ENCODE assay signal across 36 cellular contexts in genomic region chr3:166783206-166783605, GRCh38.
"Had no signal": no experiment of that assay in that cellular context is flagged by ENCODE, and none has a peak within 500 bp of the region (broad histone marks: within the 10 kb centered on the region; RNA-seq: fewer than 3 reads in every experiment).

No MANE protein-coding gene starts in this region.

- H3K4me1 Mint-ChIP-seq: activated B cell treated with CpG ODN at 0.5 μM for 24 hours; activated CD8-positive, alpha-beta memory T cell treated with anti-CD3 and anti-CD28 coated beads, Interleukin-2, amount 10 ng/mL, durations not matched to agents 7 days and 5 days; activated naive CD4-positive, alpha-beta T cell treated with anti-CD3 and anti-CD28 coated beads, Interleukin-2, amount 50 U/mL, for 24 hours; activated naive CD8-positive, alpha-beta T cell treated with anti-CD3 and anti-CD28 coated beads for 36 hours; activated naive CD8-positive, alpha-beta T cell treated with anti-CD3 and anti-CD28 coated beads, Interleukin-2, amount 50 U/mL, for 24 hours; central memory CD8-positive, alpha-beta T cell; T-helper 17 cell had no signal

- H3K4me3 ChIP-seq: adrenal gland, coronary artery, dorsolateral prefrontal cortex, esophagus muscularis mucosa, gastroesophageal sphincter had no signal

- H3K27ac ChIP-seq: adrenal gland, brain microvascular endothelial cell, coronary artery, dorsolateral prefrontal cortex, esophagus muscularis mucosa, foreskin keratinocyte, gastroesophageal sphincter, WERI-Rb-1 had no signal

- H3K27ac Mint-ChIP-seq: activated B cell treated with CpG ODN at 0.5 μM for 24 hours; activated CD4-positive, alpha-beta memory T cell treated with anti-CD3 and anti-CD28 coated beads for 36 hours; activated CD8-positive, alpha-beta memory T cell treated with anti-CD3 and anti-CD28 coated beads, Interleukin-2, amount 10 ng/mL, durations not matched to agents 7 days and 5 days; activated CD8-positive, alpha-beta T cell treated with anti-CD3 and anti-CD28 coated beads, Interleukin-2, amount 10 ng/mL, durations not matched to agents 7 days and 5 days; activated naive CD4-positive, alpha-beta T cell treated with anti-CD3 and anti-CD28 coated beads for 36 hours; activated naive CD4-positive, alpha-beta T cell treated with anti-CD3 and anti-CD28 coated beads, Interleukin-2, amount 50 U/mL, for 24 hours; activated naive CD8-positive, alpha-beta T cell treated with anti-CD3 and anti-CD28 coated beads for 36 hours; activated naive CD8-positive, alpha-beta T cell treated with anti-CD3 and anti-CD28 coated beads, Interleukin-2, amount 50 U/mL, for 24 hours; activated T-helper 1 cell treated with anti-CD3 and anti-CD28 coated beads, Interleukin-12 subunit alpha, Interleukin-12 subunit beta, Interleukin-2, Interleukin-4 antibody, amounts not matched to agents 30 ng/mL and 10 ng/mL and 1 ng/mL, durations not matched to agents 14 hours and 24 hours and 36 hours; activated T-helper 2 cell treated with anti-CD3 and anti-CD28 coated beads, Interferon-gamma antibody, Interleukin-2, Interleukin-4, amounts not matched to agents 10 μg/mL and 5 μg/mL and 100 μg/mL, durations not matched to agents 14 hours and 24 hours and 36 hours; dendritic cell treated with granulocyte-macrophage colony-stimulating factor and Interleukin-4, amounts not matched to agents 40 ng/mL and 50 ng/mL, for 4 days; endodermal cell; T-helper 17 cell; T-helper 2 cell treated with Interferon-gamma antibody and Interleukin-4, amounts not matched to agents 5 μg/mL and 100 μg/mL, for 36 hours had no signal

- H3K4me1 ChIP-seq: adrenal gland, esophagus muscularis mucosa, foreskin keratinocyte, gastroesophageal sphincter had no signal

- H3K27me3 ChIP-seq: adrenal gland, brain microvascular endothelial cell, dorsolateral prefrontal cortex, esophagus muscularis mucosa, foreskin keratinocyte, gastroesophageal sphincter had no signal

- H3K27me3 Mint-ChIP-seq: activated B cell treated with CpG ODN at 0.5 μM for 24 hours; activated CD4-positive, alpha-beta memory T cell treated with anti-CD3 and anti-CD28 coated beads for 36 hours; activated CD8-positive, alpha-beta memory T cell treated with anti-CD3 and anti-CD28 coated beads, Interleukin-2, amount 10 ng/mL, durations not matched to agents 7 days and 5 days; activated naive CD4-positive, alpha-beta T cell treated with anti-CD3 and anti-CD28 coated beads, Interleukin-2, amount 50 U/mL, for 24 hours; activated naive CD8-positive, alpha-beta T cell treated with anti-CD3 and anti-CD28 coated beads for 36 hours; activated naive CD8-positive, alpha-beta T cell treated with anti-CD3 and anti-CD28 coated beads, Interleukin-2, amount 50 U/mL, for 24 hours; central memory CD8-positive, alpha-beta T cell; dendritic cell treated with granulocyte-macrophage colony-stimulating factor and Interleukin-4, amounts not matched to agents 40 ng/mL and 50 ng/mL, for 4 days; T-helper 17 cell had no signal

- H3K36me3 ChIP-seq: adrenal gland, brain microvascular endothelial cell, esophagus muscularis mucosa, gastroesophageal sphincter, WERI-Rb-1 had no signal

- DNase-seq: activated B cell treated with CpG ODN at 0.5 μM for 24 hours; activated CD4-positive, alpha-beta memory T cell treated with anti-CD3 and anti-CD28 coated beads for 36 hours; activated CD4-positive, alpha-beta T cell treated with anti-CD3 and anti-CD28 coated beads for 48 hours; activated CD4-positive, alpha-beta T cell treated with anti-CD3 and anti-CD28 coated beads, Interleukin-2, amount 50 U/mL, for 1 hour; activated CD8-positive, alpha-beta memory T cell treated with anti-CD3 and anti-CD28 coated beads, Interleukin-2, amount 10 ng/mL, durations not matched to agents 7 days and 5 days; activated CD8-positive, alpha-beta memory T cell treated with anti-CD3 and anti-CD28 coated beads, Interleukin-2, amount 50 U/mL, for 4 hours; activated CD8-positive, alpha-beta T cell treated with anti-CD3 and anti-CD28 coated beads, Interleukin-2, amount 10 ng/mL, durations not matched to agents 7 days and 5 days; activated effector memory CD4-positive, alpha-beta T cell treated with anti-CD3 and anti-CD28 coated beads, Interleukin-2, amount 50 U/mL, for 16 hours; activated naive CD4-positive, alpha-beta T cell treated with anti-CD3 and anti-CD28 coated beads for 36 hours; activated naive CD8-positive, alpha-beta T cell treated with anti-CD3 and anti-CD28 coated beads for 36 hours; activated naive CD8-positive, alpha-beta T cell treated with anti-CD3 and anti-CD28 coated beads, Interleukin-2, amount 50 U/mL, for 24 hours; activated T-cell treated with anti-CD3 and anti-CD28 coated beads, Interleukin-2, amount 50 U/mL, for 1 hour; activated T-cell treated with anti-CD3 and anti-CD28 coated beads, Interleukin-2, amount 50 U/mL, for 48 hours; adrenal gland; amygdala; aorta; brain microvascular endothelial cell; dorsolateral prefrontal cortex; effector memory CD4-positive, alpha-beta T cell; endodermal cell; erythroblast; foreskin keratinocyte; T-helper 1 cell; T-helper 17 cell; T1000; WERI-Rb-1 had no signal

- H3K9me3 Mint-ChIP-seq: endodermal cell had no signal

- H3K9me3 ChIP-seq: adrenal gland, esophagus muscularis mucosa, gastroesophageal sphincter had no signal

- ATAC-seq: activated CD4-positive, CD25-positive, alpha-beta regulatory T cell treated with anti-CD3 and anti-CD28 coated beads, Interleukin-2, amount 50 U/mL, for 24 hours; activated CD8-positive, alpha-beta memory T cell treated with anti-CD3 and anti-CD28 coated beads, Interleukin-2, amount 10 ng/mL, durations not matched to agents 7 days and 5 days; activated CD8-positive, alpha-beta T cell treated with anti-CD3 and anti-CD28 coated beads, Interleukin-2, amount 10 ng/mL, durations not matched to agents 7 days and 5 days; activated naive CD8-positive, alpha-beta T cell treated with anti-CD3 and anti-CD28 coated beads, Interleukin-2, amount 50 U/mL, for 24 hours; foreskin keratinocyte; gastroesophageal sphincter; T-helper 17 cell had no signal

- H3K4me3 Mint-ChIP-seq: activated B cell treated with CpG ODN at 0.5 μM for 24 hours; activated CD4-positive, alpha-beta memory T cell treated with anti-CD3 and anti-CD28 coated beads for 36 hours; activated CD8-positive, alpha-beta memory T cell treated with anti-CD3 and anti-CD28 coated beads, Interleukin-2, amount 10 ng/mL, durations not matched to agents 7 days and 5 days; activated CD8-positive, alpha-beta T cell treated with anti-CD3 and anti-CD28 coated beads, Interleukin-2, amount 10 ng/mL, durations not matched to agents 7 days and 5 days; activated naive CD4-positive, alpha-beta T cell treated with anti-CD3 and anti-CD28 coated beads for 36 hours; activated naive CD4-positive, alpha-beta T cell treated with anti-CD3 and anti-CD28 coated beads, Interleukin-2, amount 50 U/mL, for 24 hours; activated naive CD8-positive, alpha-beta T cell treated with anti-CD3 and anti-CD28 coated beads for 36 hours; activated naive CD8-positive, alpha-beta T cell treated with anti-CD3 and anti-CD28 coated beads, Interleukin-2, amount 50 U/mL, for 24 hours; activated T-helper 1 cell treated with anti-CD3 and anti-CD28 coated beads, Interleukin-12 subunit alpha, Interleukin-12 subunit beta, Interleukin-2, Interleukin-4 antibody, amounts not matched to agents 30 ng/mL and 10 ng/mL and 1 ng/mL, durations not matched to agents 14 hours and 24 hours and 36 hours; central memory CD8-positive, alpha-beta T cell; dendritic cell treated with granulocyte-macrophage colony-stimulating factor and Interleukin-4, amounts not matched to agents 40 ng/mL and 50 ng/mL, for 4 days; endodermal cell; T-helper 17 cell; T-helper 2 cell treated with Interferon-gamma antibody and Interleukin-4, amounts not matched to agents 5 μg/mL and 100 μg/mL, for 36 hours had no signal

- H3K36me3 Mint-ChIP-seq: activated CD4-positive, alpha-beta memory T cell treated with anti-CD3 and anti-CD28 coated beads for 36 hours; activated CD8-positive, alpha-beta memory T cell treated with anti-CD3 and anti-CD28 coated beads, Interleukin-2, amount 10 ng/mL, durations not matched to agents 7 days and 5 days; activated naive CD4-positive, alpha-beta T cell treated with anti-CD3 and anti-CD28 coated beads, Interleukin-2, amount 50 U/mL, for 24 hours; activated naive CD8-positive, alpha-beta T cell treated with anti-CD3 and anti-CD28 coated beads for 36 hours had no signal
